ENCODE assay signal across 1 cellular context in the genomic region with DNA sequence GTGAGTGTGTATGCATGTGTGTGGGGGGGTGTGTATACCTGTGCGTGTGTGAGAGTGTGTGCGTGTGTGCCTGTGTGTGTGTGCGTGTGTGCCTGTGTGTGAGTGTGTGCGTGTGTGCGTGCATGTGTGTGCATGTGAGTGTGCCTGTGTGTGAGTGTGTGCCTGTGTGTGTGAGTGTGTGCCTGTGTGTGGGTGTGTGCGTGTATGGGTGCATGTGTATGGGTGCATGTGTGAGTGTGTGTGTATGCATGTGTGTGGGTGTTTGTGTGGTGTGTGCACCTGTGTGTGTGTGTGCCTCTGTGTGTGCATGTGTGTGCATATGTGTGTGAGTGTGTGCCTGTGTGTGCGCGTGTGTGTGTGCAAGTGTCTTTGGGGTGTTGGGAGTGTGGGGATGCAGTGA.
TF ChIP-seq lines count a peak whose summit lies in the region.

No MANE protein-coding gene starts in this region.

TF ChIP-seq in K562, 482 proteins besides CTCF, POLR2A, EP300 and RAD21:
- no peak for TF ChIP-seq SMAD4 (CRISPR knock-in tag; conservative IDR thresholded peaks at IDR 0.05)
- TF ChIP-seq KDM4B (IDR thresholded peaks at IDR 0.05; ENCODE audit: borderline replicate concordance in 2 of 2, low read depth in 1 of 2), result 0 out of 4 replicates have a peak, but pooled peaks of 1 of the 2 experiments have one; percentile 55
- TF ChIP-seq MYNN (IDR thresholded peaks at IDR 0.05), result peak; percentile 84
- no peak for TF ChIP-seq MYNN (CRISPR knock-in tag; IDR thresholded peaks at IDR 0.05)
- TF ChIP-seq JUN (IDR thresholded peaks at IDR 0.05; ENCODE audit: borderline replicate concordance, low read depth, low read length), result no peak
- TF ChIP-seq JUN (CRISPR knock-in tag; IDR thresholded peaks at IDR 0.05; ENCODE audit: borderline replicate concordance), result no peak
- no peak for TF ChIP-seq DNMT1 (IDR thresholded peaks at IDR 0.05)
- TF ChIP-seq FOXK2 (conservative IDR thresholded peaks at IDR 0.05 in 1 of 2, IDR thresholded peaks at IDR 0.05 in 1 of 2; ENCODE audit: low read depth in 2 of 2), result no peak
- peak; percentile 70; the same call in 1 of the 2 replicates for TF ChIP-seq ZBTB43 (CRISPR knock-in tag; IDR thresholded peaks at IDR 0.05)
